In the genomic region with DNA sequence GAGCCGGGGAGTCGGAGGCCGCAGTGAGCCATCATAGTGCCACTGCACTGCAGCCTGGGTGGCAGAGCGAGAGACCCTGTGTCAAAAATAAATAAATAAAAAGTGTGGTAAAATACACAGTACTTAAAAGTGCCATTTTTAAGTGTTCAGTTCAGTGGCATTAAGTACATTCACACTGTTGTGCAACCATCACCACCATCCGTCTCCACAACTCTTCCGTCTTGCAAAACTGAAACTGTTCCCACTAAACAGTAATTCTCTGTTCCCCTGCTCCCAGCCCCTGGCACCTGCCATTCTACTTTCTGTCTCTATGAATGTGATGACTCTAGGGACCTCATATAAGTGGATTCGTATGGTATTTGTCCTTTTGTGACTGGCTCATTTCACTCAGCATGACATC, we compare ENCODE assay signal across 2 cellular contexts.
A peak's percentile ranks its signal among the peaks of the same experiment; 100 is the strongest.
TF ChIP-seq lines count a peak whose summit lies in the region.

No MANE protein-coding gene starts in this region.

TF ChIP-seq in liver, 16 proteins besides CTCF, POLR2A, EP300 and RAD21:
- TF ChIP-seq RXRA (IDR thresholded peaks at IDR 0.05) (peak; percentile 81 to 93), YY1 (IDR thresholded peaks at IDR 0.05) (peak; percentile 23), HNF4A (conservative IDR thresholded peaks at IDR 0.05) (peak in 1 of 2 donors; percentile 19)
- TF ChIP-seq, protein P1, sequence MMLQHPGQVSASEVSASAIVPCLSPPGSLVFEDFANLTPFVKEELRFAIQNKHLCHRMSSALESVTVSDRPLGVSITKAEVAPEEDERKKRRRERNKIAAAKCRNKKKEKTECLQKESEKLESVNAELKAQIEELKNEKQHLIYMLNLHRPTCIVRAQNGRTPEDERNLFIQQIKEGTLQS (IDR thresholded peaks at IDR 0.05), result no peak
TF ChIP-seq in liver: peak in this region for 3.

TF ChIP-seq in HepG2, 621 proteins besides CTCF, POLR2A, EP300 and RAD21:
- no peak for TF ChIP-seq KMT2A (CRISPR knock-in tag; IDR thresholded peaks at IDR 0.05)
- TF ChIP-seq MTF2 (CRISPR knock-in tag; IDR thresholded peaks at IDR 0.05; ENCODE audit: borderline replicate concordance), result no peak
- TF ChIP-seq, protein P2, sequence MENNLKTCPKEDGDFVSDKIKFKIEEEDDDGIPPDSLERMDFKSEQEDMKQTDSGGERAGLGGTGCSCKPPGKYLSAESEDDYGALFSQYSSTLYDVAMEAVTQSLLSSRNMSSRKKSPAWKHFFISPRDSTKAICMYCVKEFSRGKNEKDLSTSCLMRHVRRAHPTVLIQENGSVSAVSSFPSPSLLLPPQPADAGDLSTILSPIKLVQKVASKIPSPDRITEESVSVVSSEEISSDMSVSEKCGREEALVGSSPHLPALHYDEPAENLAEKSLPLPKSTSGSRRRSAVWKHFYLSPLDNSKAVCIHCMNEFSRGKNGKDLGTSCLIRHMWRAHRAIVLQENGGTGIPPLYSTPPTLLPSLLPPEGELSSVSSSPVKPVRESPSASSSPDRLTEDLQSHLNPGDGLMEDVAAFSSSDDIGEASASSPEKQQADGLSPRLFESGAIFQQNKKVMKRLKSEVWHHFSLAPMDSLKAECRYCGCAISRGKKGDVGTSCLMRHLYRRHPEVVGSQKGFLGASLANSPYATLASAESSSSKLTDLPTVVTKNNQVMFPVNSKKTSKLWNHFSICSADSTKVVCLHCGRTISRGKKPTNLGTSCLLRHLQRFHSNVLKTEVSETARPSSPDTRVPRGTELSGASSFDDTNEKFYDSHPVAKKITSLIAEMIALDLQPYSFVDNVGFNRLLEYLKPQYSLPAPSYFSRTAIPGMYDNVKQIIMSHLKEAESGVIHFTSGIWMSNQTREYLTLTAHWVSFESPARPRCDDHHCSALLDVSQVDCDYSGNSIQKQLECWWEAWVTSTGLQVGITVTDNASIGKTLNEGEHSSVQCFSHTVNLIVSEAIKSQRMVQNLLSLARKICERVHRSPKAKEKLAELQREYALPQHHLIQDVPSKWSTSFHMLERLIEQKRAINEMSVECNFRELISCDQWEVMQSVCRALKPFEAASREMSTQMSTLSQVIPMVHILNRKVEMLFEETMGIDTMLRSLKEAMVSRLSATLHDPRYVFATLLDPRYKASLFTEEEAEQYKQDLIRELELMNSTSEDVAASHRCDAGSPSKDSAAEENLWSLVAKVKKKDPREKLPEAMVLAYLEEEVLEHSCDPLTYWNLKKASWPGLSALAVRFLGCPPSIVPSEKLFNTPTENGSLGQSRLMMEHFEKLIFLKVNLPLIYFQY (CRISPR knock-in tag; IDR thresholded peaks at IDR 0.05; ENCODE audit: borderline replicate concordance), result no peak
- TF ChIP-seq, protein P3, sequence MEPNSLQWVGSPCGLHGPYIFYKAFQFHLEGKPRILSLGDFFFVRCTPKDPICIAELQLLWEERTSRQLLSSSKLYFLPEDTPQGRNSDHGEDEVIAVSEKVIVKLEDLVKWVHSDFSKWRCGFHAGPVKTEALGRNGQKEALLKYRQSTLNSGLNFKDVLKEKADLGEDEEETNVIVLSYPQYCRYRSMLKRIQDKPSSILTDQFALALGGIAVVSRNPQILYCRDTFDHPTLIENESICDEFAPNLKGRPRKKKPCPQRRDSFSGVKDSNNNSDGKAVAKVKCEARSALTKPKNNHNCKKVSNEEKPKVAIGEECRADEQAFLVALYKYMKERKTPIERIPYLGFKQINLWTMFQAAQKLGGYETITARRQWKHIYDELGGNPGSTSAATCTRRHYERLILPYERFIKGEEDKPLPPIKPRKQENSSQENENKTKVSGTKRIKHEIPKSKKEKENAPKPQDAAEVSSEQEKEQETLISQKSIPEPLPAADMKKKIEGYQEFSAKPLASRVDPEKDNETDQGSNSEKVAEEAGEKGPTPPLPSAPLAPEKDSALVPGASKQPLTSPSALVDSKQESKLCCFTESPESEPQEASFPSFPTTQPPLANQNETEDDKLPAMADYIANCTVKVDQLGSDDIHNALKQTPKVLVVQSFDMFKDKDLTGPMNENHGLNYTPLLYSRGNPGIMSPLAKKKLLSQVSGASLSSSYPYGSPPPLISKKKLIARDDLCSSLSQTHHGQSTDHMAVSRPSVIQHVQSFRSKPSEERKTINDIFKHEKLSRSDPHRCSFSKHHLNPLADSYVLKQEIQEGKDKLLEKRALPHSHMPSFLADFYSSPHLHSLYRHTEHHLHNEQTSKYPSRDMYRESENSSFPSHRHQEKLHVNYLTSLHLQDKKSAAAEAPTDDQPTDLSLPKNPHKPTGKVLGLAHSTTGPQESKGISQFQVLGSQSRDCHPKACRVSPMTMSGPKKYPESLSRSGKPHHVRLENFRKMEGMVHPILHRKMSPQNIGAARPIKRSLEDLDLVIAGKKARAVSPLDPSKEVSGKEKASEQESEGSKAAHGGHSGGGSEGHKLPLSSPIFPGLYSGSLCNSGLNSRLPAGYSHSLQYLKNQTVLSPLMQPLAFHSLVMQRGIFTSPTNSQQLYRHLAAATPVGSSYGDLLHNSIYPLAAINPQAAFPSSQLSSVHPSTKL (CRISPR knock-in tag; IDR thresholded peaks at IDR 0.05), result no peak
- TF ChIP-seq GABPA (IDR thresholded peaks at IDR 0.05; ENCODE audit: low read depth, low read length), result no peak
- TF ChIP-seq GABPA (CRISPR knock-in tag; IDR thresholded peaks at IDR 0.05; ENCODE audit: low read depth), result no peak
- TF ChIP-seq, protein P4, sequence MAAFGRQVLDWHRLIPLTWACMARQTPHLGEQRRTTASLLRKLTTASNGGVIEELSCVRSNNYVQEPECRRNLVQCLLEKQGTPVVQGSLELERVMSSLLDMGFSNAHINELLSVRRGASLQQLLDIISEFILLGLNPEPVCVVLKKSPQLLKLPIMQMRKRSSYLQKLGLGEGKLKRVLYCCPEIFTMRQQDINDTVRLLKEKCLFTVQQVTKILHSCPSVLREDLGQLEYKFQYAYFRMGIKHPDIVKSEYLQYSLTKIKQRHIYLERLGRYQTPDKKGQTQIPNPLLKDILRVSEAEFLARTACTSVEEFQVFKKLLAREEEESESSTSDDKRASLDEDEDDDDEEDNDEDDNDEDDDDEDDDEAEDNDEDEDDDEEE (CRISPR knock-in tag; IDR thresholded peaks at IDR 0.05), result no peak
- no peak for TF ChIP-seq GATA4 (IDR thresholded peaks at IDR 0.05; ENCODE audit: borderline replicate concordance, low read depth)
- no peak for TF ChIP-seq ZMYM3 (CRISPR knock-in tag; IDR thresholded peaks at IDR 0.05)
